In the genomic region with DNA sequence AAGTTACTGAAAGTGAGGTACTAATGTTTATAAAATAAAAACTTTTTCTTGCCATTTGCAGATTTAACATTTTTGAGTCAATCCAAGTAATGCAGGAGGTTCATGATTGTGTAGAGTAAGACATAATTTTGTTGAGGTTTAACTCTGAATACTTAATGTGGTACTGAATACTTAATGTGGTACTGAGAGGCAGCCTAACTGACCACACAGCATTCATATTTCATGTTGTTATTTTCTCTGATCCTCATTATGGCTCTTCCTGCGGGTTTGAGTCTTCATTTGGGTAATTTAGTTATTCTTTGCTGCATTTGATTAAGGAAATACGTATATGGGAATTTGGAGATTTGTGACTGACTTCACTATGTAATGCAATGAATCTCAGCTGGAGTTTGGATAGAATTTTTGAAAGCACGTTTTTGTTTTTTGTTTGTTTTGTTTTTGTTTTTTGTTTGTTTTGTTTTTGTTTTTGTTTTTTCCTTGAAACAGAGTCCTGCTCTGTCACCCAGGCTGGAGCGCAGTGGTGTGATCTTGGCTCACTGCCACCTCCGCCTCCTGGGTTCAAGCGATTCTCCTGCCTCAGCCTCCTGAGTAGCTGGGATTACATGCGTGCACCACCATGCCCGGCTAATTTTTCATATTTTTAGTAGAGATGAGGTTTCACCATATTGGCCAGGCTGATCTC, we compare ENCODE assay signal across 15 cellular contexts. TPM values are rescaled to one million over a fixed set of nuclear protein-coding genes. Genes with fewer than 3 reads are reported as not detected.
A peak's percentile ranks its signal among the peaks of the same experiment; 100 is the strongest.
DNase-seq lines count a peak whose midpoint lies in the region; ATAC-seq, FAIRE-seq and TF ChIP-seq lines count a peak whose summit lies in the region.
"Had no signal": no experiment of that assay in that cellular context is flagged by ENCODE, and none has a peak within 500 bp of the region (broad histone marks: within the 10 kb centered on the region; RNA-seq: fewer than 3 reads in every experiment).

No MANE protein-coding gene starts in this region.

- H3K4me3 ChIP-seq in hepatocyte (no peak overlapping the region), pancreas (no peak overlapping the region)
- H3K4me3 ChIP-seq: esophagus squamous epithelium, suprapubic skin had no signal

- H3K9me3 ChIP-seq in T-helper 17 cell (ENCODE audit: control insufficient read depth, low read length, poor library complexity, severe bottlenecking) (no peaks in the 10 kb centered on the region), hepatocyte (ENCODE audit: low read depth) (no peaks in the 10 kb centered on the region), pancreas (no peaks in the 10 kb centered on the region)
- H3K9me3 ChIP-seq: esophagus squamous epithelium, suprapubic skin had no signal

- peaks cover 64% of the 10 kb centered on the region for H3K4me1 Mint-ChIP-seq in stimulated activated naive CD8-positive, alpha-beta T cell treated with anti-CD3 and anti-CD28 coated beads, Interleukin-15, Interleukin-2, amounts not matched to agents 100 ng/mL and 50 ng/mL, for 24 hours (ENCODE audit: low read depth)
- H3K4me1 Mint-ChIP-seq in T-helper 17 cell (peaks cover 46% of the 10 kb centered on the region), type B pancreatic cell (ENCODE audit: unreplicated experiment) (peaks cover 23% of the 10 kb centered on the region)

- H3K4me3 Mint-ChIP-seq in stimulated activated naive CD8-positive, alpha-beta T cell treated with anti-CD3 and anti-CD28 coated beads, Interleukin-15, Interleukin-2, amounts not matched to agents 100 ng/mL and 50 ng/mL, for 24 hours = peak overlapping the region; percentile 98
- H3K4me3 Mint-ChIP-seq in T-helper 17 cell (peak overlapping the region; percentile 99), type B pancreatic cell (peak overlapping the region; percentile 78)

- peaks cover 72% of the 10 kb centered on the region for H3K36me3 Mint-ChIP-seq in stimulated activated naive CD8-positive, alpha-beta T cell treated with anti-CD3 and anti-CD28 coated beads, Interleukin-15, Interleukin-2, amounts not matched to agents 100 ng/mL and 50 ng/mL, for 24 hours (ENCODE audit: low read depth)
- H3K36me3 Mint-ChIP-seq in T-helper 17 cell (ENCODE audit: low read depth) = peaks cover 16% of the 10 kb centered on the region
- H3K36me3 Mint-ChIP-seq in type B pancreatic cell = peaks cover 35% of the 10 kb centered on the region

- 92% methylated on average over 8 of the region's 8 CpGs for WGBS in hepatocyte (ENCODE audit: low lambda C conversion rate, missing lambda C conversion rate)
- WGBS in pancreas, 2 donors = 77 to 82% methylated on average over 8 of the region's 8 CpGs

- DNase-seq in stimulated activated naive CD8-positive, alpha-beta T cell treated with anti-CD3 and anti-CD28 coated beads, Interleukin-15, Interleukin-2, amounts not matched to agents 100 U/mL and 50 U/mL, for 24 hours = no peak
- no peak for DNase-seq in T-helper 17 cell
- DNase-seq in hepatocyte (ENCODE audit: low spot score) = no peak
- no peak for DNase-seq in type B pancreatic cell (ENCODE audit: extremely low spot score, unreplicated experiment)
- DNase-seq in NOMO-1 treated with dmso at 0.1 percent for 144 hours (lab: John Stamatoyannopoulos, UW; ENCODE audit: unreplicated experiment) = no peak
- no peak for DNase-seq in GM03348 (ENCODE audit: low spot score)
- no peak for DNase-seq in pancreas
- DNase-seq: C1 segment of cervical spinal cord; caudate nucleus; esophagus squamous epithelium; kidney glomerular epithelial cell; NCI-H748 treated with DMSO at 0.1 percent for 48 hours; stimulated activated CD4-positive, alpha-beta T cell treated with anti-CD3 and anti-CD28 coated beads, Interleukin-2, amount 100 ng/mL, for 48 hours had no signal

- peak overlapping the region; percentile 83 for H3K27ac Mint-ChIP-seq in stimulated activated naive CD8-positive, alpha-beta T cell treated with anti-CD3 and anti-CD28 coated beads, Interleukin-15, Interleukin-2, amounts not matched to agents 100 ng/mL and 50 ng/mL, for 24 hours
- H3K27ac Mint-ChIP-seq in T-helper 17 cell = peak overlapping the region; percentile 86
- peak overlapping the region; percentile 48 for H3K27ac Mint-ChIP-seq in type B pancreatic cell

- no peaks in the 10 kb centered on the region for H3K9me2 ChIP-seq in hepatocyte (replicated peaks; ENCODE audit: insufficient read depth)

- no peak for FAIRE-seq in pancreas (lab: Jason Lieb, UNC)

- no peaks in the 10 kb centered on the region for H3K9me3 Mint-ChIP-seq in stimulated activated naive CD8-positive, alpha-beta T cell treated with anti-CD3 and anti-CD28 coated beads, Interleukin-15, Interleukin-2, amounts not matched to agents 100 ng/mL and 50 ng/mL, for 24 hours
- no peaks in the 10 kb centered on the region for H3K9me3 Mint-ChIP-seq in type B pancreatic cell

- peaks cover 50% of the 10 kb centered on the region for H4K20me1 ChIP-seq in hepatocyte (ENCODE audit: insufficient read depth, poor library complexity, severe bottlenecking)

- H3K27ac ChIP-seq in hepatocyte = no peak overlapping the region
- H3K27ac ChIP-seq in pancreas = no peak overlapping the region
- H3K27ac ChIP-seq: suprapubic skin had no signal

- H2AFZ ChIP-seq in hepatocyte = no peak overlapping the region

- peaks cover 89% of the 10 kb centered on the region for H3K79me2 ChIP-seq in hepatocyte

- H3K27me3 Mint-ChIP-seq in stimulated activated naive CD8-positive, alpha-beta T cell treated with anti-CD3 and anti-CD28 coated beads, Interleukin-15, Interleukin-2, amounts not matched to agents 100 ng/mL and 50 ng/mL, for 24 hours = no peaks in the 10 kb centered on the region
- H3K27me3 Mint-ChIP-seq in T-helper 17 cell = no peaks in the 10 kb centered on the region
- H3K27me3 Mint-ChIP-seq in type B pancreatic cell = no peaks in the 10 kb centered on the region

- H3K36me3 ChIP-seq in hepatocyte (replicated peaks; ENCODE audit: insufficient read depth, low read depth) (no peaks in the 10 kb centered on the region), pancreas (peaks cover 4 to 51% (median 21%) of the 10 kb centered on the region in 3 donors)

- peak overlapping the region; percentile 87 for H3K4me2 ChIP-seq in hepatocyte

- peaks cover 25% of the 10 kb centered on the region for H3K4me1 ChIP-seq in hepatocyte (ENCODE audit: insufficient read depth)
- peaks cover 10 to 24% (median 20%) of the 10 kb centered on the region in 3 donors for H3K4me1 ChIP-seq in pancreas

- no peaks in the 10 kb centered on the region for H3K27me3 ChIP-seq in hepatocyte
- H3K27me3 ChIP-seq in pancreas = no peaks in the 10 kb centered on the region
- H3K27me3 ChIP-seq: esophagus squamous epithelium, suprapubic skin had no signal

- TF ChIP-seq CTCF in hepatocyte (IDR thresholded peaks at IDR 0.05; ENCODE audit: poor library complexity) = no peak
- no peak for TF ChIP-seq CTCF in type B pancreatic cell (conservative IDR thresholded peaks at IDR 0.05)
- no peak for TF ChIP-seq CTCF in pancreas (IDR thresholded peaks at IDR 0.05)

- intact Hi-C loops in pancreas (cut with DNase I) = no loop called here

- ATAC-seq in stimulated activated naive CD8-positive, alpha-beta T cell treated with anti-CD3 and anti-CD28 coated beads, Interleukin-15, Interleukin-2, amounts not matched to agents 100 U/mL and 50 U/mL, for 24 hours = no peak
- ATAC-seq in T-helper 17 cell = no peak
- ATAC-seq in pancreas = no peak

RNA-seq across cellular contexts. Expression of gene SF3B3, which starts 3.8 kb away (rescaled TPM):
- total RNA-seq in T-helper 17 cell (100 to 1,000 TPM; 163 to 182 TPM), hepatocyte (112 and 147 TPM in 2 replicates), type B pancreatic cell (ENCODE audit: low replicate concordance) (283 and 429 TPM in 2 replicates), pancreas (100 to 1,000 TPM in 3 of 6 donors, 10 to 100 TPM in 3; 66.3 to 131 (median 103) TPM)
- polyA plus RNA-seq in hepatocyte (165 and 171 TPM in 2 replicates), pancreas (10 to 100 TPM; 43.9 to 68.3 TPM)

RNA-seq across cellular contexts. Expression of gene COG4, which starts 4.1 kb away (rescaled TPM):
- total RNA-seq in T-helper 17 cell (10 to 100 TPM; 26.3 to 54.0 TPM), hepatocyte (45.9 and 52.9 TPM in 2 replicates), type B pancreatic cell (ENCODE audit: low replicate concordance) (79.0 and 96.8 TPM in 2 replicates), pancreas (10 to 100 TPM; 12.3 to 36.2 (median 16.6) TPM)
- polyA plus RNA-seq in hepatocyte (35.3 and 48.9 TPM in 2 replicates), pancreas (10 to 100 TPM; 46.3 to 56.4 TPM)
